10 cellular contexts compared by ENCODE assay signal in genomic region chr5:167720201-167720600, GRCh38.
"Had no signal": no experiment of that assay in that cellular context is flagged by ENCODE, and none has a peak within 500 bp of the region (broad histone marks: within the 10 kb centered on the region; RNA-seq: fewer than 3 reads in every experiment).

No MANE protein-coding gene starts in this region.

- H3K9me3 ChIP-seq: right atrium auricular region, stomach, thoracic aorta, upper lobe of right lung had no signal

- H3K4me3 ChIP-seq: right atrium auricular region, stomach, thoracic aorta, upper lobe of right lung had no signal

- ATAC-seq: activated CD4-positive, CD25-positive, alpha-beta regulatory T cell treated with anti-CD3 and anti-CD28 coated beads, Interleukin-2, amount 50 U/mL, for 24 hours; activated naive CD8-positive, alpha-beta T cell treated with anti-CD3 and anti-CD28 coated beads, Interleukin-2, amount 50 U/mL, for 24 hours; T-cell; upper lobe of right lung had no signal

- DNase-seq: activated naive CD4-positive, alpha-beta T cell treated with Interleukin-2 at 50 U/mL for 16 hours; activated naive CD8-positive, alpha-beta T cell treated with anti-CD3 and anti-CD28 coated beads, Interleukin-2, amount 50 U/mL, for 24 hours; stimulated activated CD4-positive, alpha-beta T cell treated with anti-CD3 and anti-CD28 coated beads, Interleukin-1b, Interleukin-23, amount 100 ng/mL, for 48 hours; stomach; T-cell; T-helper 9 cell; upper lobe of right lung had no signal

- H3K27me3 ChIP-seq: right atrium auricular region, upper lobe of right lung had no signal

- H3K36me3 ChIP-seq: right atrium auricular region, stomach, thoracic aorta, upper lobe of right lung had no signal

- H3K27ac ChIP-seq: right atrium auricular region, stomach, thoracic aorta, upper lobe of right lung had no signal

- H3K4me1 ChIP-seq: right atrium auricular region, upper lobe of right lung had no signal
